8 cellular contexts compared by ENCODE assay signal in genomic region chr5:76403713-76403962, GRCh38. TPM values are rescaled to one million over a fixed set of nuclear protein-coding genes. Genes with fewer than 3 reads are reported as not detected.
DNase-seq lines count a peak whose midpoint lies in the region; ATAC-seq and TF ChIP-seq lines count a peak whose summit lies in the region.

No MANE protein-coding gene starts in this region.

- H3K4me2 ChIP-seq in mammary epithelial cell (ENCODE audit: insufficient read depth, low read depth, low read length): peak overlapping the region; percentile 83

- no peaks in the 10 kb centered on the region for H3K36me3 ChIP-seq in mammary epithelial cell (ENCODE audit: insufficient read depth, low read length)

- DNase-seq in AG04450 (ENCODE audit: low read depth, low spot score) (no peak), mammary epithelial cell (no peak), NCI-H1105 (lab: John Stamatoyannopoulos, UW) (no peak)
- no peak for DNase-seq in stimulated activated CD4-positive, alpha-beta T cell treated with anti-CD3 and anti-CD28 coated beads, Interleukin-15, amount 100 ng/mL, for 24 hours

- no peaks in the 10 kb centered on the region for H4K20me1 ChIP-seq in mammary epithelial cell (ENCODE audit: insufficient read depth, low read length)

- TF ChIP-seq CTCF in AG04450 (IDR thresholded peaks at IDR 0.05; ENCODE audit: low read depth, low read length) (no peak), mammary epithelial cell (conservative IDR thresholded peaks at IDR 0.05 in 1 of 2, IDR thresholded peaks at IDR 0.05 in 1 of 2; ENCODE audit: extremely low read depth in 1 of 2, insufficient read depth in 1 of 2, low read depth in 1 of 2, low read length in 2 of 2) (no peak)

- peak; percentile 19 for ATAC-seq in HG02588 (IDR thresholded peaks at IDR 0.05; ENCODE audit: unreplicated experiment)
- no peak for ATAC-seq in GM18867 (IDR thresholded peaks at IDR 0.05; ENCODE audit: unreplicated experiment)
- ATAC-seq in GM19035 (IDR thresholded peaks at IDR 0.05; ENCODE audit: unreplicated experiment): no peak

- in situ Hi-C loops in mammary epithelial cell (cut with MboI; ENCODE audit: low sequenced_read_pairs in 2 of 2): no loop called here

- POLR2A ChIA-PET in AG04450 (lab: Yijun Ruan, JAX): no interaction called here

- dilution Hi-C loops in mammary epithelial cell (cut with HindIII; ENCODE audit: low sequenced_read_pairs): no loop called here

- CTCF ChIA-PET in AG04450 (lab: Charles Lee) (interaction anchor here (0.6 to 1.2 kb wide), 3 partner anchors 10 to 1193 kb away, joined by 3 to 4 read pairs (median 4); no protein-coding TSS in a partner anchor), mammary epithelial cell (lab: Charles Lee; ENCODE audit: low non-redundant PET) (interaction anchor here (0.7 kb wide), 1 partner anchor 250 kb away, joined by 3 read pairs; no protein-coding TSS in a partner anchor)

- H3K4me1 ChIP-seq in mammary epithelial cell (ENCODE audit: insufficient read depth, low read length): peaks cover 10% of the 10 kb centered on the region
- peaks cover 66% of the 10 kb centered on the region for H3K4me1 ChIP-seq in mononuclear cell (ENCODE audit: insufficient read depth, low read length)

- BruUV-seq in mammary epithelial cell (replicated peaks; lab: Mats Ljungman, UMichigan): no TSS peak

- H3K9me3 ChIP-seq in AG04450 (ENCODE audit: control insufficient read depth, insufficient read depth, low read length): peaks cover 3% of the 10 kb centered on the region; the same call in 1 of the 2 replicates
- H3K9me3 ChIP-seq in mammary epithelial cell (replicated peaks; ENCODE audit: insufficient read depth, low read length): no peaks in the 10 kb centered on the region
- H3K9me3 ChIP-seq in mononuclear cell (ENCODE audit: low read depth, low read length): no peaks in the 10 kb centered on the region

- peak overlapping the region; percentile 56 for H2AFZ ChIP-seq in mammary epithelial cell (ENCODE audit: low read depth, low read length)

- no peaks in the 10 kb centered on the region for H3K79me2 ChIP-seq in mammary epithelial cell (ENCODE audit: insufficient read depth, low read length)

- intact Hi-C loops in mammary epithelial cell (cut with micrococcal nuclease): no loop called here

- H3K9ac ChIP-seq in mammary epithelial cell (ENCODE audit: insufficient read depth, low read length): no peak overlapping the region

- H3K27me3 ChIP-seq in AG04450 (ENCODE audit: control insufficient read depth, insufficient read depth, low read length) (peaks cover 33% of the 10 kb centered on the region), mammary epithelial cell (ENCODE audit: insufficient read depth, low read length) (peaks cover 35% of the 10 kb centered on the region), mononuclear cell (ENCODE audit: insufficient read depth, low read length) (no peaks in the 10 kb centered on the region)

- peak overlapping the region; percentile 61 for H3K4me3 ChIP-seq in AG04450 (ENCODE audit: low read depth, low read length)
- H3K4me3 ChIP-seq in mammary epithelial cell (replicated peaks in 1 of 3; ENCODE audit: insufficient read depth in 1 of 3, low read depth in 2 of 3, low read length in 3 of 3): peak overlapping the region in 1 of 3 experiments; percentile 42
- H3K4me3 ChIP-seq in mononuclear cell (ENCODE audit: low read length): peak overlapping the region; percentile 75

- no CpG with 5 or more reads among the region's 19 CpGs for WGBS in mammary epithelial cell (ENCODE audit: low coverage, missing lambda C conversion rate)

- no peak overlapping the region for H3K27ac ChIP-seq in AG04450 (ENCODE audit: low read depth, low read length)
- H3K27ac ChIP-seq in mammary epithelial cell (ENCODE audit: insufficient read depth, low read depth, low read length): no peak overlapping the region

RNA-seq across cellular contexts. Expression of gene IQGAP2, which starts 0.6 kb away (rescaled TPM):
- polyA plus RNA-seq in AG04450 (2011; rRNA removed) (0.63 and 0.84 TPM in 2 replicates), mammary epithelial cell (0.05 TPM)
- polyA minus RNA-seq in AG04450 (2011; rRNA and poly(A)+ RNA removed): 0.17 and 0.28 TPM in 2 replicates
- total RNA-seq in mammary epithelial cell (under 1 TPM in 1 of 2 donors, not detected in 1; 0.83 TPM), mononuclear cell (75.0 TPM)
- not detected for polyA minus RNA-seq in mammary epithelial cell

Comparison
In these comparisons a context has a peak if more than half of its experiments do, and no peak if none do; other contexts are left out.
1. RNA of gene IQGAP2, which starts 0.6 kb away (total RNA-seq): 75.0 TPM in mononuclear cell (single experiment); 0.83 TPM in mammary epithelial cell; every median in the first group is over 10 times any median in the second.